ENCODE assay signal across 26 cellular contexts in the genomic region with DNA sequence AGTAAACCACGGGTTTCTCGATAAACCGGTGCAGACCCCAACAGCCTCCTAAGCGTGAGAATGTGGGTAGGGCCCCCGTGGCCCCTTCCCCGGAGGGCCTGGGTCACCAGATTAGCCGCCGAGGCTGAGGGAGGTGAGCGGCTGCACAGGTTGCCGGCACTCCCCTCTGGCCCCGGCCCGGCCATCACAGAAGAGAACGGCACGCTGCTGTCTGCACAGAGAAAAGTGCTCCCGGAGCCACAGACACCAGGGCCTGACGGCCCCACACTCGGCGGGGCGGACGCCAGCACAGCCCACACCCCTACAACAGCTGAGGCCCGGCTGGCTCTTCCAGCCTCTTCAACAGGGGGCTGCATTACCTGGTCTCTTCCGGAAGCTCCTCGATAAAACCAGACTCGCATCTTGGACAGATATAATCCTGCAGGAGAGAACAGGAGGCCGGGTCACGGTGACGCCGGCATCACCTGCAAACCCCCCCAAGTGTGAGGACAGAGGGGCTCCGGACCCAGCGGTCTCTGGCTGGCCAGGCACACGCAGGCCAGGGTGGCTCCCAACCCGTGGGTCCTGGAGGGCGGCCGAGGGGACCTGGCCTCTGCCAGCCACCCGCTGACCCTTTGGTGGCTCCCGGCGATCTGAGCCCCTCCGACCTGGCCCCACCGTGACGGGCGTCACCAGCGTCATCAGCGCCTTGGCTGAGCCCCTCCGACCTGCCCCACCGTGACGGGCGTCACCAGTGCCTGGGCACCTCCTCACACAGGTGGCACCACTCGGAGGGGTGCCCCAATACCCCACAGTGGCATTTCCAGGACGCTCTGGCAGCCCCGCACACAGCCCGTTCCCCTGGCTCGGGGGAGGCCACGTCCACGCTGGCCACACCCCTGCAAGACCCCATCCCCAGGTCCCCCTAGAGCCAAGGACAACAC. TPM values are rescaled to one million over a fixed set of nuclear protein-coding genes. Genes with fewer than 3 reads are reported as not detected.
DNase-seq lines count a peak whose midpoint lies in the region; ATAC-seq, FAIRE-seq and TF ChIP-seq lines count a peak whose summit lies in the region.
"Had no signal": no experiment of that assay in that cellular context is flagged by ENCODE, and none has a peak within 500 bp of the region (broad histone marks: within the 10 kb centered on the region; RNA-seq: fewer than 3 reads in every experiment).

No MANE protein-coding gene starts in this region.

- H2AFZ ChIP-seq in K562 (ENCODE audit: low read depth, low read length) = no peak overlapping the region
- H2AFZ ChIP-seq in neuronal stem cell (ENCODE audit: low read length) = no peak overlapping the region
- H2AFZ ChIP-seq: GM23248 had no signal

- WGBS in K562 (ENCODE audit: insufficient coverage, low coverage, missing lambda C conversion rate) = 94% methylated on average over 42 of the region's 54 CpGs
- no CpG with 5 or more reads among the region's 54 CpGs for WGBS in neuronal stem cell (ENCODE audit: extremely low coverage in 2 of 2, insufficient read length in 2 of 2, insufficient replicate concordance in 1 of 2), 2 donors
- 92% methylated on average over 50 to 54 of the region's 54 CpGs for WGBS in psoas muscle, 3 donors

- intact Hi-C loops in K562 (cut with micrococcal nuclease) (no loop called here), psoas muscle (cut with DNase I) (no loop called here)

- H3K79me1 ChIP-seq in neuronal stem cell (ENCODE audit: low read depth, low read length) = peaks cover 47% of the 10 kb centered on the region

- H2BK5ac ChIP-seq in neuronal stem cell (ENCODE audit: low read length) = no peak overlapping the region

- no peak for ATAC-seq in K562
- no peak for ATAC-seq in psoas muscle

- H3K4me3 ChIP-seq in NT2/D1 (ENCODE audit: insufficient read length, low read depth) (no peak overlapping the region), K562 (no peak overlapping the region), neuronal stem cell (ENCODE audit: low read length in 2 of 2) (no peak overlapping the region), psoas muscle (no peak overlapping the region)
- H3K4me3 ChIP-seq: GM23248 had no signal

- peaks cover 19% of the 10 kb centered on the region for H4K20me1 ChIP-seq in K562 (replicated peaks; ENCODE audit: control insufficient read depth, insufficient read depth, low read length)

- TF ChIP-seq RAD21 in K562 (CRISPR knock-in tag; conservative IDR thresholded peaks at IDR 0.05 in 1 of 2, IDR thresholded peaks at IDR 0.05 in 1 of 2) = no peak

- no peak overlapping the region for H2BK120ac ChIP-seq in neuronal stem cell (ENCODE audit: low read depth, low read length)

- H3K27me3 Mint-ChIP-seq in osteocyte (ENCODE audit: unreplicated experiment) = no peaks in the 10 kb centered on the region
- H3K27me3 Mint-ChIP-seq: CD4-positive, CD25-positive, alpha-beta regulatory T cell; CD8-positive, alpha-beta memory T cell; IgD-negative memory B cell had no signal

- H3K9me3 Mint-ChIP-seq in osteocyte (ENCODE audit: unreplicated experiment) = no peaks in the 10 kb centered on the region
- H3K9me3 Mint-ChIP-seq: CD4-positive, CD25-positive, alpha-beta regulatory T cell; CD8-positive, alpha-beta memory T cell; IgD-negative memory B cell had no signal

- no peak overlapping the region for H3K4me3 Mint-ChIP-seq in osteocyte (ENCODE audit: unreplicated experiment)
- H3K4me3 Mint-ChIP-seq: CD4-positive, CD25-positive, alpha-beta regulatory T cell; IgD-negative memory B cell had no signal

- TF ChIP-seq CTCF in K562 (IDR thresholded peaks at IDR 0.05 in 2 of 3, conservative IDR thresholded peaks at IDR 0.05 in 1 of 3; ENCODE audit: insufficient read depth in 2 of 3, low read depth in 1 of 3, low read length in 3 of 3) (no peak), psoas muscle (IDR thresholded peaks at IDR 0.05) (no peak), osteocyte (IDR thresholded peaks at IDR 0.05) (no peak)

- no peak overlapping the region for H2AK5ac ChIP-seq in neuronal stem cell (ENCODE audit: low read depth, low read length)

- no peak for TF ChIP-seq POLR2A in K562 (conservative IDR thresholded peaks at IDR 0.05)

- no peaks in the 10 kb centered on the region for H3K9me1 ChIP-seq in K562 (ENCODE audit: control insufficient read depth, insufficient read depth, low read length)

- H3K4me2 ChIP-seq in K562 (ENCODE audit: insufficient read depth, low read length) = no peak overlapping the region
- no peak overlapping the region for H3K4me2 ChIP-seq in neuronal stem cell (ENCODE audit: insufficient read depth, low read length, poor library complexity, severe bottlenecking)

- in situ Hi-C loops in K562 (cut with MboI) = no loop called here

- H3K27me3 ChIP-seq in NT2/D1 (ENCODE audit: insufficient read depth, insufficient read length) (no peaks in the 10 kb centered on the region), K562 (ENCODE audit: control insufficient read depth in 2 of 2, insufficient read depth in 2 of 2, low read length in 2 of 2) (no peaks in the 10 kb centered on the region), neuronal stem cell (ENCODE audit: control insufficient read depth in 3 of 3, insufficient read depth in 3 of 3, low read depth in 1 of 3, low read length in 3 of 3) (no peaks in the 10 kb centered on the region), psoas muscle (ENCODE audit: insufficient read depth in 3 of 3, low read length in 2 of 3) (no peaks in the 10 kb centered on the region)
- H3K27me3 ChIP-seq: BE2C had no signal

- peaks cover 55% of the 10 kb centered on the region for H3K79me2 ChIP-seq in K562 (ENCODE audit: control insufficient read depth, insufficient read depth, low read length)

- no peak overlapping the region for H2BK12ac ChIP-seq in neuronal stem cell (ENCODE audit: low read length)

- DNase-seq in NT2/D1 (ENCODE audit: low read depth, low spot score) (no peak), K562 (ENCODE audit: extremely low read depth in 1 of 4, low spot score in 3 of 4) (no peak), neuronal stem cell (ENCODE audit: low spot score) (no peak), psoas muscle (no peak), osteocyte (ENCODE audit: extremely low spot score, unreplicated experiment) (no peak), GF-D8 (lab: John Stamatoyannopoulos, UW) (no peak)
- DNase-seq: ACHN; BE2C; C1 segment of cervical spinal cord; CD4-positive, CD25-positive, alpha-beta regulatory T cell; CD8-positive, alpha-beta memory T cell; COR-L47; DMS 273 treated with DMSO at 0.1 percent for 48 hours; DMS53; DND-41; EL; GM23248; HCEC 1CT had no signal

- H2BK15ac ChIP-seq in neuronal stem cell (ENCODE audit: low read length) = no peak overlapping the region

- peak overlapping the region; percentile 65 for H3K23ac ChIP-seq in neuronal stem cell (ENCODE audit: low read depth, low read length, poor library complexity)

- POLR2A ChIA-PET in K562 (lab: Yijun Ruan, JAX) = no interaction called here

- CTCF ChIA-PET in K562 (lab: Yijun Ruan, JAX; ENCODE audit: low intra/inter-chr PET ratio) = no interaction called here

- no TSS peak for BruUV-seq in K562 (replicated peaks; lab: Mats Ljungman, UMichigan)

- H3K36me3 ChIP-seq in NT2/D1 (ENCODE audit: insufficient read depth, insufficient read length, low read length) = peaks cover 86% of the 10 kb centered on the region
- H3K36me3 ChIP-seq in K562 (ENCODE audit: control insufficient read depth, insufficient read depth, low read length) = peaks cover 91% of the 10 kb centered on the region; the same call in 2 of the 3 replicates
- peaks cover 11 to 68% of the 10 kb centered on the region in 2 donors for H3K36me3 ChIP-seq in neuronal stem cell (replicated peaks in 1 of 2; ENCODE audit: control insufficient read depth in 2 of 2, insufficient read depth in 2 of 2, low read length in 2 of 2)
- H3K36me3 ChIP-seq in psoas muscle (ENCODE audit: insufficient read depth in 1 of 2, low read depth in 1 of 2) = peaks cover 2 to 56% of the 10 kb centered on the region in 2 donors

- H3K9me3 ChIP-seq in NT2/D1 (ENCODE audit: insufficient read depth, low read length) (no peaks in the 10 kb centered on the region), K562 (replicated peaks; ENCODE audit: control insufficient read depth, insufficient read depth, low read depth, low read length) (no peaks in the 10 kb centered on the region), neuronal stem cell (replicated peaks in 1 of 2; ENCODE audit: control insufficient read depth in 2 of 2, insufficient read depth in 1 of 2, low read depth in 1 of 2, low read length in 2 of 2) (no peaks in the 10 kb centered on the region), psoas muscle (no peaks in the 10 kb centered on the region)
- H3K9me3 ChIP-seq: BE2C had no signal

- peaks cover 20% of the 10 kb centered on the region for H3K4me1 ChIP-seq in NT2/D1 (ENCODE audit: insufficient read depth, insufficient read length)
- peaks cover 0 to 36% of the 10 kb centered on the region in 2 experiments; a peak in 2 of 5 replicates for H3K4me1 ChIP-seq in K562 (replicated peaks in 1 of 2; ENCODE audit: control insufficient read depth in 2 of 2, insufficient read depth in 2 of 2, low read length in 2 of 2)
- H3K4me1 ChIP-seq in neuronal stem cell (ENCODE audit: control insufficient read depth in 2 of 2, insufficient read depth in 1 of 2, low read depth in 1 of 2, low read length in 2 of 2) = no peaks in the 10 kb centered on the region
- peaks cover 8% of the 10 kb centered on the region for H3K4me1 ChIP-seq in psoas muscle
- H3K4me1 ChIP-seq: BE2C had no signal

- H3K27ac Mint-ChIP-seq in osteocyte (ENCODE audit: unreplicated experiment) = no peak overlapping the region
- H3K27ac Mint-ChIP-seq: CD4-positive, CD25-positive, alpha-beta regulatory T cell had no signal

- H3K9ac ChIP-seq in NT2/D1 (ENCODE audit: insufficient read length, low read depth) (peak overlapping the region; percentile 61), K562 (ENCODE audit: insufficient read depth in 1 of 2, low read depth in 2 of 2, low read length in 2 of 2) (no peak overlapping the region), neuronal stem cell (ENCODE audit: low read depth, low read length, poor library complexity) (peak overlapping the region; percentile 30)
- H3K9ac ChIP-seq: GM23248 had no signal

- H3K18ac ChIP-seq in neuronal stem cell (ENCODE audit: low read length) = no peak overlapping the region

- no peak for FAIRE-seq in K562 (lab: Jason Lieb, UNC)
- FAIRE-seq: A204.1, GM12891, GM19239, H54 had no signal

- H4K91ac ChIP-seq in neuronal stem cell (ENCODE audit: low read depth, low read length, poor library complexity) = no peak overlapping the region

- H3K14ac ChIP-seq in neuronal stem cell (ENCODE audit: low read length) = no peak overlapping the region

- no peaks in the 10 kb centered on the region for H3K4me1 Mint-ChIP-seq in osteocyte (ENCODE audit: unreplicated experiment)

- TF ChIP-seq EP300 in K562 (IDR thresholded peaks at IDR 0.05; ENCODE audit: low read length) = no peak

- no peak overlapping the region for H4K8ac ChIP-seq in neuronal stem cell (ENCODE audit: low read depth, low read length)

- H3K27ac ChIP-seq in K562 (ENCODE audit: extremely low read depth, low read depth, low read length) (no peak overlapping the region), neuronal stem cell (replicated peaks; ENCODE audit: low read length) (no peak overlapping the region), psoas muscle (no peak overlapping the region)
- H3K27ac ChIP-seq: GM23248, HL-60 had no signal

- H3K4ac ChIP-seq in neuronal stem cell (ENCODE audit: low read length) = no peak overlapping the region

- H3K36me3 Mint-ChIP-seq in osteocyte (ENCODE audit: unreplicated experiment) = peaks cover 2% of the 10 kb centered on the region

RNA-seq across cellular contexts. Expression of gene RNF126, which starts 10.3 kb away (rescaled TPM):
- total RNA-seq in K562 (2011; cell fraction: chromatin; rRNA removed; ENCODE audit: low replicate concordance) = 35.2 and 104 TPM in 2 replicates
- 88.7 and 118 TPM in 2 replicates for total RNA-seq in K562 (2011; cell fraction: nucleolus; rRNA removed)
- total RNA-seq in K562 (2011; cell fraction: nucleoplasm; rRNA removed) = 57.0 and 58.7 TPM in 2 replicates
- total RNA-seq in K562 (2014; rRNA removed) (101 and 128 TPM in 2 replicates), K562 (2014; rRNA removed; fragmentation: Illumina TruSeq; extraction: Trizol) (6.6 and 7.6 TPM in 2 replicates), K562 (2015; rRNA removed; fragmentation: Illumina TruSeq; extraction: Trizol) (26.2 and 31.8 TPM in 2 replicates), K562 (2021) (85.7 and 95.8 TPM in 2 replicates), psoas muscle (10 to 100 TPM; 25.2 to 62.9 (median 50.4) TPM), osteocyte (37.3 and 40.8 TPM in 2 replicates)
- polyA plus RNA-seq in K562 (2011; rRNA removed) (6.5 and 12.3 TPM in 2 replicates), K562 (2014; fragmentation: Illumina TruSeq; extraction: Trizol) (9.1 and 34.6 TPM in 2 replicates), K562 (2014; fragmentation: Nextera tagmentation; extraction: Ambion mirVana) (under 1 TPM; 0.27 to 0.36 TPM), K562 (2014; rRNA removed) (79.0 and 87.6 TPM in 2 replicates), psoas muscle (10 to 100 TPM; 48.8 to 72.1 (median 63.3) TPM)
- 22.5 and 58.3 TPM in 2 replicates for polyA plus RNA-seq in K562 (2011; cell fraction: cytosol; rRNA removed)
- 48.9 and 104 TPM in 2 replicates for polyA plus RNA-seq in K562 (2011; cell fraction: nucleus; rRNA removed)
- 65.9 and 76.9 TPM in 2 replicates for polyA plus RNA-seq in K562 (2012)
- 1.7 and 4.6 TPM in 2 replicates for polyA minus RNA-seq in K562 (2011; rRNA and poly(A)+ RNA removed)
- 20.2 and 32.4 TPM in 2 replicates for polyA minus RNA-seq in K562 (2011; cell fraction: cytosol; rRNA and poly(A)+ RNA removed)
- 34.3 and 38.8 TPM in 2 replicates for polyA minus RNA-seq in K562 (2011; cell fraction: nucleus; rRNA and poly(A)+ RNA removed)
- 59.4 TPM for polyA plus RNA-seq in neuronal stem cell (2013, experiment 1 of 2)
- polyA plus RNA-seq in neuronal stem cell (2013, experiment 2 of 2) = 57.6 TPM

RNA-seq across cellular contexts. Expression of gene FGF22, which starts 13.0 kb away (rescaled TPM):
- 2.3 and 4.6 TPM in 2 replicates for total RNA-seq in K562 (2011; cell fraction: chromatin; rRNA removed; ENCODE audit: low replicate concordance)
- total RNA-seq in K562 (2011; cell fraction: nucleolus; rRNA removed) = 3.2 and 3.7 TPM in 2 replicates
- total RNA-seq in K562 (2011; cell fraction: nucleoplasm; rRNA removed) = 2.6 and 4.0 TPM in 2 replicates
- total RNA-seq in K562 (2014; rRNA removed) (0.49 and 1.7 TPM in 2 replicates), K562 (2014; rRNA removed; fragmentation: Illumina TruSeq; extraction: Trizol) (not detected in 2 replicates), K562 (2015; rRNA removed; fragmentation: Illumina TruSeq; extraction: Trizol) (0.25 TPM in 1 of 2 replicates, not detected in the other), K562 (2021) (0.58 and 0.86 TPM in 2 replicates), psoas muscle (under 1 TPM in 2 of 4 donors, not detected in 2; 0.15 to 0.26 TPM), osteocyte (0.81 TPM in 1 of 2 replicates, not detected in the other)
- polyA plus RNA-seq in K562 (2011; rRNA removed) (0.14 and 0.24 TPM in 2 replicates), K562 (2014; fragmentation: Illumina TruSeq; extraction: Trizol) (0.14 TPM in 1 of 2 replicates, not detected in the other), K562 (2014; fragmentation: Nextera tagmentation; extraction: Ambion mirVana) (not detected), K562 (2014; rRNA removed) (1.6 and 2.2 TPM in 2 replicates), psoas muscle (under 1 TPM; 0.14 to 0.42 (median 0.16) TPM)
- 0.18 and 0.34 TPM in 2 replicates for polyA plus RNA-seq in K562 (2011; cell fraction: cytosol; rRNA removed)
- polyA plus RNA-seq in K562 (2011; cell fraction: nucleus; rRNA removed) = 1.5 and 3.3 TPM in 2 replicates
- polyA plus RNA-seq in K562 (2012) = 0.60 and 0.89 TPM in 2 replicates
- polyA minus RNA-seq in K562 (2011; rRNA and poly(A)+ RNA removed) = not detected in 2 replicates
- polyA minus RNA-seq in K562 (2011; cell fraction: cytosol; rRNA and poly(A)+ RNA removed) = not detected in 2 replicates
- polyA minus RNA-seq in K562 (2011; cell fraction: nucleus; rRNA and poly(A)+ RNA removed) = 0.33 and 0.40 TPM in 2 replicates
- 0.78 TPM for polyA plus RNA-seq in neuronal stem cell (2013, experiment 1 of 2)
- 0.66 TPM for polyA plus RNA-seq in neuronal stem cell (2013, experiment 2 of 2)
- total RNA-seq: G401, HT1080 had no signal
- polyA plus RNA-seq: CD8-positive, alpha-beta memory T cell; GM23248; IgD-negative memory B cell had no signal

RNA-seq across cellular contexts. Expression of gene POLRMT, which starts 19.4 kb away (rescaled TPM):
- 71.2 and 248 TPM in 2 replicates for total RNA-seq in K562 (2011; cell fraction: chromatin; rRNA removed; ENCODE audit: low replicate concordance)
- total RNA-seq in K562 (2011; cell fraction: nucleolus; rRNA removed) = 221 and 235 TPM in 2 replicates
- 86.3 and 109 TPM in 2 replicates for total RNA-seq in K562 (2011; cell fraction: nucleoplasm; rRNA removed)
- 82.8 and 96.5 TPM in 2 replicates for total RNA-seq in K562 (2014; rRNA removed)
- 33.4 and 49.3 TPM in 2 replicates for total RNA-seq in K562 (2014; rRNA removed; fragmentation: Illumina TruSeq; extraction: Trizol)
- 61.9 and 68.0 TPM in 2 replicates for total RNA-seq in K562 (2015; rRNA removed; fragmentation: Illumina TruSeq; extraction: Trizol)
- total RNA-seq in K562 (2021) = 134 and 144 TPM in 2 replicates
- 60.8 and 111 TPM in 2 replicates for polyA plus RNA-seq in K562 (2011; rRNA removed)
- 39.8 and 94.7 TPM in 2 replicates for polyA plus RNA-seq in K562 (2011; cell fraction: cytosol; rRNA removed)
- polyA plus RNA-seq in K562 (2011; cell fraction: nucleus; rRNA removed) = 319 and 523 TPM in 2 replicates
- polyA plus RNA-seq in K562 (2012) = 95.6 and 140 TPM in 2 replicates
- 71.8 and 99.5 TPM in 2 replicates for polyA plus RNA-seq in K562 (2014; fragmentation: Illumina TruSeq; extraction: Trizol)
- polyA plus RNA-seq in K562 (2014; fragmentation: Nextera tagmentation; extraction: Ambion mirVana) = 10 to 100 TPM; 30.3 to 34.0 TPM
- 67.5 and 88.4 TPM in 2 replicates for polyA plus RNA-seq in K562 (2014; rRNA removed)
- polyA minus RNA-seq in K562 (2011; rRNA and poly(A)+ RNA removed) = 60.0 and 108 TPM in 2 replicates
- polyA minus RNA-seq in K562 (2011; cell fraction: cytosol; rRNA and poly(A)+ RNA removed) = 88.4 and 105 TPM in 2 replicates
- polyA minus RNA-seq in K562 (2011; cell fraction: nucleus; rRNA and poly(A)+ RNA removed) = 57.5 and 62.3 TPM in 2 replicates
- polyA plus RNA-seq in neuronal stem cell (2013, experiment 1 of 2) = 50.0 TPM
- polyA plus RNA-seq in neuronal stem cell (2013, experiment 2 of 2) = 45.6 TPM
- total RNA-seq in psoas muscle = 10 to 100 TPM; 66.1 to 99.8 (median 81.4) TPM
- 10 to 100 TPM; 61.7 to 79.6 (median 66.5) TPM for polyA plus RNA-seq in psoas muscle
- total RNA-seq in osteocyte = 44.6 and 47.6 TPM in 2 replicates

RNA-seq across cellular contexts. Expression of gene FSTL3, which starts 23.5 kb away (rescaled TPM):
- total RNA-seq in K562 (2011; cell fraction: chromatin; rRNA removed; ENCODE audit: low replicate concordance) = 3.0 and 7.7 TPM in 2 replicates
- total RNA-seq in K562 (2011; cell fraction: nucleolus; rRNA removed) = 9.3 and 12.7 TPM in 2 replicates
- 5.3 and 7.4 TPM in 2 replicates for total RNA-seq in K562 (2011; cell fraction: nucleoplasm; rRNA removed)
- total RNA-seq in K562 (2014; rRNA removed) (5.3 and 7.8 TPM in 2 replicates), K562 (2014; rRNA removed; fragmentation: Illumina TruSeq; extraction: Trizol) (1.3 and 2.0 TPM in 2 replicates), K562 (2015; rRNA removed; fragmentation: Illumina TruSeq; extraction: Trizol) (4.5 and 4.6 TPM in 2 replicates), K562 (2021) (5.7 and 6.6 TPM in 2 replicates), psoas muscle (10 to 100 TPM in 2 of 4 donors, 1 to 10 TPM in 2; 5.4 to 11.5 (median 8.5) TPM), osteocyte (109 and 111 TPM in 2 replicates)
- polyA plus RNA-seq in K562 (2011; rRNA removed) (3.9 and 5.2 TPM in 2 replicates), K562 (2014; fragmentation: Illumina TruSeq; extraction: Trizol) (2.2 and 4.6 TPM in 2 replicates), K562 (2014; fragmentation: Nextera tagmentation; extraction: Ambion mirVana) (under 1 TPM in 1 of 2 experiments, not detected in 1; 0.35 TPM), K562 (2014; rRNA removed) (6.8 and 8.0 TPM in 2 replicates), psoas muscle (10 to 100 TPM in 1 of 3 donors, 1 to 10 TPM in 2; 4.3 to 30.3 (median 6.1) TPM)
- polyA plus RNA-seq in K562 (2011; cell fraction: cytosol; rRNA removed) = 8.1 and 20.9 TPM in 2 replicates
- 26.1 and 42.9 TPM in 2 replicates for polyA plus RNA-seq in K562 (2011; cell fraction: nucleus; rRNA removed)
- 7.1 and 8.8 TPM in 2 replicates for polyA plus RNA-seq in K562 (2012)
- 2.2 and 2.9 TPM in 2 replicates for polyA minus RNA-seq in K562 (2011; rRNA and poly(A)+ RNA removed)
- 5.1 and 7.8 TPM in 2 replicates for polyA minus RNA-seq in K562 (2011; cell fraction: cytosol; rRNA and poly(A)+ RNA removed)
- polyA minus RNA-seq in K562 (2011; cell fraction: nucleus; rRNA and poly(A)+ RNA removed) = 3.2 and 4.0 TPM in 2 replicates
- 6.2 TPM for polyA plus RNA-seq in neuronal stem cell (2013, experiment 1 of 2)
- 6.2 TPM for polyA plus RNA-seq in neuronal stem cell (2013, experiment 2 of 2)

RNA-seq across cellular contexts. Expression of gene PRSS57, which starts 42.5 kb away (rescaled TPM):
- total RNA-seq in K562 (2011; cell fraction: chromatin; rRNA removed; ENCODE audit: low replicate concordance) = not detected in 2 replicates
- total RNA-seq in K562 (2011; cell fraction: nucleolus; rRNA removed) = 0.50 and 1.1 TPM in 2 replicates
- 0.37 TPM in 1 of 2 replicates, not detected in the other for total RNA-seq in K562 (2011; cell fraction: nucleoplasm; rRNA removed)
- total RNA-seq in K562 (2014; rRNA removed) (1.9 and 2.0 TPM in 2 replicates), K562 (2014; rRNA removed; fragmentation: Illumina TruSeq; extraction: Trizol) (not detected in 2 replicates), K562 (2015; rRNA removed; fragmentation: Illumina TruSeq; extraction: Trizol) (2.5 and 3.0 TPM in 2 replicates), K562 (2021) (1.0 and 2.0 TPM in 2 replicates), psoas muscle (under 1 TPM in 1 of 4 donors, not detected in 3; 0.25 TPM), osteocyte (not detected in 2 replicates)
- polyA plus RNA-seq in K562 (2011; rRNA removed) (0.22 and 0.49 TPM in 2 replicates), K562 (2014; fragmentation: Illumina TruSeq; extraction: Trizol) (0.86 TPM in 1 of 2 replicates, not detected in the other), K562 (2014; fragmentation: Nextera tagmentation; extraction: Ambion mirVana) (under 1 TPM in 1 of 2 experiments, not detected in 1; 0.06 TPM), K562 (2014; rRNA removed) (1.5 TPM in 2 replicates), psoas muscle (under 1 TPM in 1 of 3 donors, not detected in 2; 0.05 TPM)
- 0.53 and 2.1 TPM in 2 replicates for polyA plus RNA-seq in K562 (2011; cell fraction: cytosol; rRNA removed)
- 0.34 and 0.37 TPM in 2 replicates for polyA plus RNA-seq in K562 (2011; cell fraction: nucleus; rRNA removed)
- polyA plus RNA-seq in K562 (2012) = 4.0 and 26.3 TPM in 2 replicates
- polyA minus RNA-seq in K562 (2011; rRNA and poly(A)+ RNA removed) = not detected in 2 replicates
- not detected in 2 replicates for polyA minus RNA-seq in K562 (2011; cell fraction: cytosol; rRNA and poly(A)+ RNA removed)
- not detected in 2 replicates for polyA minus RNA-seq in K562 (2011; cell fraction: nucleus; rRNA and poly(A)+ RNA removed)
- 0.03 TPM for polyA plus RNA-seq in neuronal stem cell (2013, experiment 1 of 2)
- polyA plus RNA-seq in neuronal stem cell (2013, experiment 2 of 2) = 0.06 TPM
- total RNA-seq: CD8-positive, alpha-beta memory T cell; G401; GM23248; HT1080 had no signal
- polyA plus RNA-seq: CD4-positive, CD25-positive, alpha-beta regulatory T cell; CD8-positive, alpha-beta memory T cell; GM23248; IgD-negative memory B cell had no signal

Comparison
In these comparisons a context has a peak if more than half of its experiments do, and no peak if none do; other contexts are left out.
1. H3K9ac ChIP-seq: peak in NT2/D1 (single experiment) and neuronal stem cell (single experiment); none in K562 (0 of 2).